In genomic region chr21:26624983-26625519, GRCh38 we compare ENCODE assay signal across 23 cellular contexts. TPM values are rescaled to one million over a fixed set of nuclear protein-coding genes. Genes with fewer than 3 reads are reported as not detected.
DNase-seq lines count a peak whose midpoint lies in the region; ATAC-seq, FAIRE-seq and TF ChIP-seq lines count a peak whose summit lies in the region.
"Had no signal": no experiment of that assay in that cellular context is flagged by ENCODE, and none has a peak within 500 bp of the region (broad histone marks: within the 10 kb centered on the region; RNA-seq: fewer than 3 reads in every experiment).

No MANE protein-coding gene starts in this region.

- H3K4me3 ChIP-seq in bronchial epithelial cell (ENCODE audit: low read depth, low read length) (no peak overlapping the region), neuronal stem cell (ENCODE audit: low read length in 2 of 2) (no peak overlapping the region)
- H3K4me3 ChIP-seq: A549; BLaER1 treated with 17β-estradiol and CSF1 and Interleukin-3, amounts not matched to agents 10 nM and 100 nM had no signal

- no peaks in the 10 kb centered on the region for H3K27me3 ChIP-seq in bronchial epithelial cell (ENCODE audit: control insufficient read depth, insufficient read depth, low read length)
- no peaks in the 10 kb centered on the region for H3K27me3 ChIP-seq in neuronal stem cell (ENCODE audit: control insufficient read depth in 3 of 3, insufficient read depth in 3 of 3, low read depth in 1 of 3, low read length in 3 of 3)
- H3K27me3 ChIP-seq: BE2C; BLaER1 treated with 17β-estradiol and CSF1 and Interleukin-3, amounts not matched to agents 10 nM and 100 nM had no signal

- no CpG with 5 or more reads among the region's 6 CpGs for WGBS in neuronal stem cell (ENCODE audit: extremely low coverage in 2 of 2, insufficient read length in 2 of 2, insufficient replicate concordance in 1 of 2), 2 donors

- H3K27ac ChIP-seq in neuronal stem cell (replicated peaks; ENCODE audit: low read length) = no peak overlapping the region
- H3K27ac ChIP-seq: A549; BLaER1 treated with 17β-estradiol and CSF1 and Interleukin-3, amounts not matched to agents 10 nM and 100 nM had no signal

- no peak overlapping the region for H3K18ac ChIP-seq in neuronal stem cell (ENCODE audit: low read length)

- intact Hi-C loops in left cardiac atrium (cut with DNase I) = no loop called here
- intact Hi-C loops in Right ventricle myocardium superior (cut with DNase I) = no loop called here

- H3K4ac ChIP-seq in neuronal stem cell (ENCODE audit: low read length) = no peak overlapping the region

- H2BK12ac ChIP-seq in neuronal stem cell (ENCODE audit: low read length) = no peak overlapping the region

- H2BK120ac ChIP-seq in neuronal stem cell (ENCODE audit: low read depth, low read length) = peak overlapping the region; percentile 14

- peak; percentile 73 for FAIRE-seq in bronchial epithelial cell (lab: Jason Lieb, UNC)
- FAIRE-seq: A549, D721Med, G401.6, GM12892 had no signal

- peaks cover 0 to 2% of the 10 kb centered on the region in 2 donors for H3K9me3 ChIP-seq in neuronal stem cell (replicated peaks in 1 of 2; ENCODE audit: control insufficient read depth in 2 of 2, insufficient read depth in 1 of 2, low read depth in 1 of 2, low read length in 2 of 2)
- H3K9me3 ChIP-seq: A549; BE2C; BLaER1 treated with 17β-estradiol and CSF1 and Interleukin-3, amounts not matched to agents 10 nM and 100 nM had no signal

- H3K14ac ChIP-seq in neuronal stem cell (ENCODE audit: low read length) = peak overlapping the region; percentile 49

- peak; percentile 14 for DNase-seq in left cardiac atrium
- DNase-seq in Right ventricle myocardium superior = no peak
- DNase-seq in bronchial epithelial cell (ENCODE audit: low read depth) = no peak
- DNase-seq in neuronal stem cell (ENCODE audit: low spot score) = no peak
- DNase-seq in SK-N-DZ (ENCODE audit: low spot score) = no peak
- DNase-seq in NCI-H446 treated with DMSO at 0.1 percent for 48 hours (lab: John Stamatoyannopoulos, UW) = no peak
- DNase-seq in effector CD8-positive, alpha-beta T cell (lab: John Stamatoyannopoulos, UW) = no peak
- DNase-seq: 8988T; ACHN; AML-193; BE2C; CD4-positive, alpha-beta T cell; CD8-positive, alpha-beta memory T cell; DMS 273 treated with DMSO at 0.1 percent for 48 hours; DMS79; GOT3; H7; HCEC 1CT had no signal

- no peaks in the 10 kb centered on the region for H3K79me1 ChIP-seq in neuronal stem cell (ENCODE audit: low read depth, low read length)

- no peak overlapping the region for H2AK5ac ChIP-seq in neuronal stem cell (ENCODE audit: low read depth, low read length)

- no peak overlapping the region for H2BK5ac ChIP-seq in neuronal stem cell (ENCODE audit: low read length)

- no peaks in the 10 kb centered on the region for H3K36me3 ChIP-seq in bronchial epithelial cell (ENCODE audit: control insufficient read depth, insufficient read depth, low read length)
- no peaks in the 10 kb centered on the region for H3K36me3 ChIP-seq in neuronal stem cell (replicated peaks in 1 of 2; ENCODE audit: control insufficient read depth in 2 of 2, insufficient read depth in 2 of 2, low read length in 2 of 2)
- H3K36me3 ChIP-seq: BE2C; BLaER1 treated with 17β-estradiol and CSF1 and Interleukin-3, amounts not matched to agents 10 nM and 100 nM had no signal

- no peak overlapping the region for H4K91ac ChIP-seq in neuronal stem cell (ENCODE audit: low read depth, low read length, poor library complexity)

- no peak overlapping the region for H2AFZ ChIP-seq in neuronal stem cell (ENCODE audit: low read length)

- H2BK15ac ChIP-seq in neuronal stem cell (ENCODE audit: low read length) = no peak overlapping the region

- H3K23ac ChIP-seq in neuronal stem cell (ENCODE audit: low read depth, low read length, poor library complexity) = no peak overlapping the region

- ATAC-seq in left cardiac atrium = no peak
- ATAC-seq in Right ventricle myocardium superior (ENCODE audit: poor library complexity) = no peak
- ATAC-seq: A549 had no signal

- no peak for TF ChIP-seq CTCF in bronchial epithelial cell (IDR thresholded peaks at IDR 0.05; ENCODE audit: insufficient read depth, low read length, severe bottlenecking)

- no peaks in the 10 kb centered on the region for H3K4me1 ChIP-seq in neuronal stem cell (ENCODE audit: control insufficient read depth in 2 of 2, insufficient read depth in 1 of 2, low read depth in 1 of 2, low read length in 2 of 2)
- H3K4me1 ChIP-seq: A549, BE2C had no signal

- H4K8ac ChIP-seq in neuronal stem cell (ENCODE audit: low read depth, low read length) = no peak overlapping the region

- no peak overlapping the region for H3K9ac ChIP-seq in neuronal stem cell (ENCODE audit: low read depth, low read length, poor library complexity)
- H3K9ac ChIP-seq: BLaER1 treated with 17β-estradiol and CSF1 and Interleukin-3, amounts not matched to agents 10 nM and 100 nM had no signal

- no peak overlapping the region for H3K4me2 ChIP-seq in neuronal stem cell (ENCODE audit: insufficient read depth, low read length, poor library complexity, severe bottlenecking)
- H3K4me2 ChIP-seq: A549; BLaER1 treated with 17β-estradiol and CSF1 and Interleukin-3, amounts not matched to agents 10 nM and 100 nM had no signal

RNA-seq across cellular contexts. Expression of gene CYYR1, which starts 52.0 kb away (rescaled TPM):
- total RNA-seq in left cardiac atrium (10 to 100 TPM; 19.9 to 27.8 TPM), Right ventricle myocardium superior (24.7 TPM), bronchial epithelial cell (0.38 and 1.1 TPM in 2 replicates)
- polyA plus RNA-seq in neuronal stem cell (2013, experiment 1 of 2) = 26.7 TPM
- 27.3 TPM for polyA plus RNA-seq in neuronal stem cell (2013, experiment 2 of 2)
- 0.15 TPM in 1 of 2 replicates, not detected in the other for polyA plus RNA-seq in SK-N-DZ (2014; cell fraction: cytosol; rRNA removed)
- polyA plus RNA-seq in SK-N-DZ (2014; cell fraction: nucleus; rRNA removed) = 0.21 TPM in 1 of 2 replicates, not detected in the other
- total RNA-seq: CD4-positive, alpha-beta T cell; CD8-positive, alpha-beta memory T cell had no signal
- polyA plus RNA-seq: A549; CD8-positive, alpha-beta memory T cell had no signal

Comparison
In these comparisons a context has a peak if more than half of its experiments do, and no peak if none do; other contexts are left out.
1. RNA of gene CYYR1, which starts 52.0 kb away (total RNA-seq): 19.9 to 27.8 TPM in left cardiac atrium and 24.7 TPM in Right ventricle myocardium superior (single experiment); 0.38 to 1.1 TPM in bronchial epithelial cell; every median in the first group is over 10 times any median in the second.